11 cellular contexts compared by ENCODE assay signal in the genomic region with DNA sequence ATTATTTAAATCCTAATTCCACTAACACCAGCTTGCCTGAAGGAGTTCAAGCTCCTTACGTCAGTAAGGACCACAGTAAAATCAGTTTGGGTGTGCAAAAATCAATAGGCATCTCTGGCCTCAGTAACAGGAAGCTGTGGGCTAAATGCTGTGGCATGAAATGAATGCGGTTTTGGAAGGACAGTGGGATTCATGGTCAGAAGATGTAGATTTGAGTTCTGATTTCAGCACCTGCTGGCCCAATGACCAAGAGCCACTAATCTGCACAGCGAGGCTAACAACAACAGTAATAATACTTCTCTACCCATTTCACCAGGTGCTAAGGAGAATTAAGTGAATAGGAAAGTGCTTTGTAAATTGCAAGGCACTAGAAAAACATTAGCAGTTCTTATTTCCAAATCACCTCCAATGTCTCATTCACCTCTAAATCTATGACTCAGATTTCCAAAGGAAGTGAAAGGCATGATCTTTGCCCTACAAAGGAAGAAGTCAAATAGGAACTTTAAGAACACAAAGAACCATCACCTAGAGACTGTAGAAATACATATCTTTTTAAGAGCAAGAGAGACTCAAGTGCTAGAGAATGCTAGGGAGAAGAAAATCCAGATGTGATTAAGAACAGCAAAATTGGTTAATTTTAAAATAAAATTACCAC.
DNase-seq lines count a peak whose midpoint lies in the region; ATAC-seq and TF ChIP-seq lines count a peak whose summit lies in the region.
"Had no signal": no experiment of that assay in that cellular context is flagged by ENCODE, and none has a peak within 500 bp of the region (broad histone marks: within the 10 kb centered on the region; RNA-seq: fewer than 3 reads in every experiment).

No MANE protein-coding gene starts in this region.

- H3K9me3 ChIP-seq in mammary epithelial cell (replicated peaks; ENCODE audit: insufficient read depth, low read length), result no peaks in the 10 kb centered on the region
- H3K9me3 ChIP-seq: colonic mucosa, vagina had no signal

- H3K4me1 ChIP-seq in mammary epithelial cell (ENCODE audit: insufficient read depth, low read length), result peaks cover 6% of the 10 kb centered on the region
- H3K4me1 ChIP-seq: colonic mucosa had no signal

- peak; percentile 58 to 81 for ATAC-seq in activated T-cell treated with anti-CD3 and anti-CD28 coated beads, Interleukin-2, amount 50 U/mL, for 4 hours
- ATAC-seq in stimulated activated memory B cell treated with anti-CD40 and anti-IgM and Interleukin-4, amounts not matched to agents 10 μg/mL and 1 μg/mL and 100 μg/mL, for 72 hours, result peak; percentile 69

- H3K36me3 ChIP-seq in mammary epithelial cell (ENCODE audit: insufficient read depth, low read length), result no peaks in the 10 kb centered on the region
- H3K36me3 ChIP-seq: colonic mucosa, vagina had no signal

- H3K27ac Mint-ChIP-seq in stimulated activated memory B cell treated with anti-CD40 and anti-IgM and Interleukin-4, amounts not matched to agents 10 μg/mL and 1 μg/mL and 100 μg/mL, for 72 hours, result peak overlapping the region; percentile 99

- H4K20me1 ChIP-seq in mammary epithelial cell (ENCODE audit: insufficient read depth, low read length), result no peaks in the 10 kb centered on the region

- peaks cover 37% of the 10 kb centered on the region for H3K36me3 Mint-ChIP-seq in activated T-cell treated with anti-CD3 and anti-CD28 coated beads, Interleukin-2, amount 50 U/mL, for 4 hours (ENCODE audit: insufficient read depth)
- H3K36me3 Mint-ChIP-seq in stimulated activated memory B cell treated with anti-CD40 and anti-IgM and Interleukin-4, amounts not matched to agents 10 μg/mL and 1 μg/mL and 100 μg/mL, for 72 hours, result peaks cover 45% of the 10 kb centered on the region

- H3K4me2 ChIP-seq in mammary epithelial cell (ENCODE audit: insufficient read depth, low read depth, low read length), result no peak overlapping the region

- intact Hi-C loops in mammary epithelial cell (cut with micrococcal nuclease), result no loop called here
- intact Hi-C loops in dorsolateral prefrontal cortex (cut with DNase I), result loop anchor here in 1 of 2 donors (10.0 kb wide), 1 partner anchor 177 kb away; a partner anchor contains a TSS

- H3K4me3 Mint-ChIP-seq in activated T-cell treated with anti-CD3 and anti-CD28 coated beads, Interleukin-2, amount 50 U/mL, for 4 hours, result peak overlapping the region; percentile 27
- H3K4me3 Mint-ChIP-seq in stimulated activated memory B cell treated with anti-CD40 and anti-IgM and Interleukin-4, amounts not matched to agents 10 μg/mL and 1 μg/mL and 100 μg/mL, for 72 hours, result peak overlapping the region; percentile 39

- no peak for TF ChIP-seq CTCF in mammary epithelial cell (conservative IDR thresholded peaks at IDR 0.05 in 1 of 2, IDR thresholded peaks at IDR 0.05 in 1 of 2; ENCODE audit: extremely low read depth in 1 of 2, insufficient read depth in 1 of 2, low read depth in 1 of 2, low read length in 2 of 2)
- TF ChIP-seq CTCF in dorsolateral prefrontal cortex (IDR thresholded peaks at IDR 0.05 in 54 of 56, conservative IDR thresholded peaks at IDR 0.05 in 2 of 56; ENCODE audit: low read depth in 1 of 56, partially characterized antibody in 56 of 56), result no peak
- TF ChIP-seq CTCF in GM20000 (IDR thresholded peaks at IDR 0.05; ENCODE audit: extremely low read depth, missing control alignments), result no peak

- no peaks in the 10 kb centered on the region for H3K9me3 Mint-ChIP-seq in activated T-cell treated with anti-CD3 and anti-CD28 coated beads, Interleukin-2, amount 50 U/mL, for 4 hours
- no peaks in the 10 kb centered on the region for H3K9me3 Mint-ChIP-seq in stimulated activated memory B cell treated with anti-CD40 and anti-IgM and Interleukin-4, amounts not matched to agents 10 μg/mL and 1 μg/mL and 100 μg/mL, for 72 hours

- in situ Hi-C loops in mammary epithelial cell (cut with MboI; ENCODE audit: low sequenced_read_pairs in 2 of 2), result no loop called here

- BruUV-seq in mammary epithelial cell (replicated peaks; lab: Mats Ljungman, UMichigan), result no TSS peak

- WGBS in mammary epithelial cell (ENCODE audit: low coverage, missing lambda C conversion rate), result 49% methylated on average over 3 of the region's 3 CpGs

- no peaks in the 10 kb centered on the region for H3K27me3 Mint-ChIP-seq in activated T-cell treated with anti-CD3 and anti-CD28 coated beads, Interleukin-2, amount 50 U/mL, for 4 hours (ENCODE audit: low read depth)
- H3K27me3 Mint-ChIP-seq in stimulated activated memory B cell treated with anti-CD40 and anti-IgM and Interleukin-4, amounts not matched to agents 10 μg/mL and 1 μg/mL and 100 μg/mL, for 72 hours, result no peaks in the 10 kb centered on the region

- H2AFZ ChIP-seq in mammary epithelial cell (ENCODE audit: low read depth, low read length), result no peak overlapping the region

- no peak overlapping the region for H3K9ac ChIP-seq in mammary epithelial cell (ENCODE audit: insufficient read depth, low read length)

- H3K27ac ChIP-seq in mammary epithelial cell (ENCODE audit: insufficient read depth, low read depth, low read length) (no peak overlapping the region), dorsolateral prefrontal cortex (peak overlapping the region in 1 of 59 donors; percentile 13)
- H3K27ac ChIP-seq: colonic mucosa, vagina had no signal

- CTCF ChIA-PET in mammary epithelial cell (lab: Charles Lee; ENCODE audit: low non-redundant PET), result no interaction called here

- peaks cover 88% of the 10 kb centered on the region for H3K4me1 Mint-ChIP-seq in activated T-cell treated with anti-CD3 and anti-CD28 coated beads, Interleukin-2, amount 50 U/mL, for 4 hours (ENCODE audit: low read depth)
- peaks cover 85% of the 10 kb centered on the region for H3K4me1 Mint-ChIP-seq in stimulated activated memory B cell treated with anti-CD40 and anti-IgM and Interleukin-4, amounts not matched to agents 10 μg/mL and 1 μg/mL and 100 μg/mL, for 72 hours

- H3K27me3 ChIP-seq in mammary epithelial cell (ENCODE audit: insufficient read depth, low read length) (no peaks in the 10 kb centered on the region), dorsolateral prefrontal cortex (no peaks in the 10 kb centered on the region)
- H3K27me3 ChIP-seq: colonic mucosa, vagina had no signal

- no peak overlapping the region for H3K4me3 ChIP-seq in mammary epithelial cell (replicated peaks in 1 of 3; ENCODE audit: insufficient read depth in 1 of 3, low read depth in 2 of 3, low read length in 3 of 3)
- no peak overlapping the region for H3K4me3 ChIP-seq in dorsolateral prefrontal cortex
- H3K4me3 ChIP-seq: colonic mucosa, vagina had no signal

- dilution Hi-C loops in mammary epithelial cell (cut with HindIII; ENCODE audit: low sequenced_read_pairs), result no loop called here

- H3K79me2 ChIP-seq in mammary epithelial cell (ENCODE audit: insufficient read depth, low read length), result no peaks in the 10 kb centered on the region

- DNase-seq in activated T-cell treated with anti-CD3 and anti-CD28 coated beads, Interleukin-2, amount 50 U/mL, for 4 hours, result no peak
- DNase-seq in activated T-cell treated with anti-CD3 and anti-CD28 coated beads, Interleukin-2, amount 50 U/mL, for 1 hour, result no peak
- DNase-seq in NOMO-1 treated with dmso at 0.1 percent for 144 hours (lab: John Stamatoyannopoulos, UW; ENCODE audit: unreplicated experiment) (peak; percentile 50), mammary epithelial cell (peak; percentile 10), dorsolateral prefrontal cortex (no peak), GM20000 (ENCODE audit: low spot score) (no peak)
- DNase-seq in stimulated activated CD4-positive, alpha-beta T cell treated with anti-CD3 and anti-CD28 coated beads, Interleukin-4, amount 100 ng/mL, for 24 hours, result no peak
- DNase-seq: colonic mucosa, hypothalamus had no signal

Comparison
In these comparisons a context has a peak if more than half of its experiments do, and no peak if none do; other contexts are left out.
1. DNase-seq: peak in NOMO-1 treated with dmso at 0.1 percent for 144 hours (single experiment) and mammary epithelial cell (single experiment); none in activated T-cell treated with anti-CD3 and anti-CD28 coated beads, Interleukin-2, amount 50 U/mL, for 4 hours (single experiment), activated T-cell treated with anti-CD3 and anti-CD28 coated beads, Interleukin-2, amount 50 U/mL, for 1 hour (single experiment), dorsolateral prefrontal cortex (0 of 10), GM20000 (single experiment) and stimulated activated CD4-positive, alpha-beta T cell treated with anti-CD3 and anti-CD28 coated beads, Interleukin-4, amount 100 ng/mL, for 24 hours (single experiment).